ENCODE assay signal across 1 cellular context in the genomic region with DNA sequence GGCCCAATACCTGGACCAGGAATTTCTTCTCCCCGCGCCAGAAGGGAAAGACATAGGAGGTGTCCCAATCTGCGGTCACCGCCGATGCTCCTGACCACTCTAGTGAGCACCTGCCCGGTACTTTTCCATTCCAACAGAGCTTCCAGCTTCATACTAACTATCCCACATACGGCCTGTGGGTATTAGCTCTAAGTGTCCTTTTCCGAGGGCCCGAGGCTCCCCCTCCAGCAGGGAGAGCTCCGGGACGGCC.
TF ChIP-seq lines count a peak whose summit lies in the region.

No MANE protein-coding gene starts in this region.

TF ChIP-seq in WTC11, 78 proteins besides CTCF, POLR2A, EP300 and RAD21 (continued from another document):
- TF ChIP-seq, protein P1, sequence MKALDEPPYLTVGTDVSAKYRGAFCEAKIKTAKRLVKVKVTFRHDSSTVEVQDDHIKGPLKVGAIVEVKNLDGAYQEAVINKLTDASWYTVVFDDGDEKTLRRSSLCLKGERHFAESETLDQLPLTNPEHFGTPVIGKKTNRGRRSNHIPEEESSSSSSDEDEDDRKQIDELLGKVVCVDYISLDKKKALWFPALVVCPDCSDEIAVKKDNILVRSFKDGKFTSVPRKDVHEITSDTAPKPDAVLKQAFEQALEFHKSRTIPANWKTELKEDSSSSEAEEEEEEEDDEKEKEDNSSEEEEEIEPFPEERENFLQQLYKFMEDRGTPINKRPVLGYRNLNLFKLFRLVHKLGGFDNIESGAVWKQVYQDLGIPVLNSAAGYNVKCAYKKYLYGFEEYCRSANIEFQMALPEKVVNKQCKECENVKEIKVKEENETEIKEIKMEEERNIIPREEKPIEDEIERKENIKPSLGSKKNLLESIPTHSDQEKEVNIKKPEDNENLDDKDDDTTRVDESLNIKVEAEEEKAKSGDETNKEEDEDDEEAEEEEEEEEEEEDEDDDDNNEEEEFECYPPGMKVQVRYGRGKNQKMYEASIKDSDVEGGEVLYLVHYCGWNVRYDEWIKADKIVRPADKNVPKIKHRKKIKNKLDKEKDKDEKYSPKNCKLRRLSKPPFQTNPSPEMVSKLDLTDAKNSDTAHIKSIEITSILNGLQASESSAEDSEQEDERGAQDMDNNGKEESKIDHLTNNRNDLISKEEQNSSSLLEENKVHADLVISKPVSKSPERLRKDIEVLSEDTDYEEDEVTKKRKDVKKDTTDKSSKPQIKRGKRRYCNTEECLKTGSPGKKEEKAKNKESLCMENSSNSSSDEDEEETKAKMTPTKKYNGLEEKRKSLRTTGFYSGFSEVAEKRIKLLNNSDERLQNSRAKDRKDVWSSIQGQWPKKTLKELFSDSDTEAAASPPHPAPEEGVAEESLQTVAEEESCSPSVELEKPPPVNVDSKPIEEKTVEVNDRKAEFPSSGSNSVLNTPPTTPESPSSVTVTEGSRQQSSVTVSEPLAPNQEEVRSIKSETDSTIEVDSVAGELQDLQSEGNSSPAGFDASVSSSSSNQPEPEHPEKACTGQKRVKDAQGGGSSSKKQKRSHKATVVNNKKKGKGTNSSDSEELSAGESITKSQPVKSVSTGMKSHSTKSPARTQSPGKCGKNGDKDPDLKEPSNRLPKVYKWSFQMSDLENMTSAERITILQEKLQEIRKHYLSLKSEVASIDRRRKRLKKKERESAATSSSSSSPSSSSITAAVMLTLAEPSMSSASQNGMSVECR (CRISPR knock-in tag; IDR thresholded peaks at IDR 0.05; ENCODE audit: borderline replicate concordance): no peak
- TF ChIP-seq, protein P2, sequence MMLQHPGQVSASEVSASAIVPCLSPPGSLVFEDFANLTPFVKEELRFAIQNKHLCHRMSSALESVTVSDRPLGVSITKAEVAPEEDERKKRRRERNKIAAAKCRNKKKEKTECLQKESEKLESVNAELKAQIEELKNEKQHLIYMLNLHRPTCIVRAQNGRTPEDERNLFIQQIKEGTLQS (CRISPR knock-in tag; conservative IDR thresholded peaks at IDR 0.05): no peak
- no peak for TF ChIP-seq ZNF317 (CRISPR knock-in tag; IDR thresholded peaks at IDR 0.05; ENCODE audit: borderline replicate concordance, low read depth)
- TF ChIP-seq, protein P3, sequence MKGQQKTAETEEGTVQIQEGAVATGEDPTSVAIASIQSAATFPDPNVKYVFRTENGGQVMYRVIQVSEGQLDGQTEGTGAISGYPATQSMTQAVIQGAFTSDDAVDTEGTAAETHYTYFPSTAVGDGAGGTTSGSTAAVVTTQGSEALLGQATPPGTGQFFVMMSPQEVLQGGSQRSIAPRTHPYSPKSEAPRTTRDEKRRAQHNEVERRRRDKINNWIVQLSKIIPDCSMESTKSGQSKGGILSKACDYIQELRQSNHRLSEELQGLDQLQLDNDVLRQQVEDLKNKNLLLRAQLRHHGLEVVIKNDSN (CRISPR knock-in tag; IDR thresholded peaks at IDR 0.05): no peak
- no peak for TF ChIP-seq TP53 (CRISPR knock-in tag; IDR thresholded peaks at IDR 0.05)
- TF ChIP-seq TEAD4 (CRISPR knock-in tag; IDR thresholded peaks at IDR 0.05): no peak
TF ChIP-seq in WTC11: peak in this region for 0.
